15 cellular contexts compared by ENCODE assay signal in genomic region chr6:25249133-25249532, GRCh38. TPM values are rescaled to one million over a fixed set of nuclear protein-coding genes. Genes with fewer than 3 reads are reported as not detected.
DNase-seq lines count a peak whose midpoint lies in the region; ATAC-seq and TF ChIP-seq lines count a peak whose summit lies in the region.
"Had no signal": no experiment of that assay in that cellular context is flagged by ENCODE, and none has a peak within 500 bp of the region (broad histone marks: within the 10 kb centered on the region; RNA-seq: fewer than 3 reads in every experiment).

No MANE protein-coding gene starts in this region.

- H4K20me1 ChIP-seq in IMR-90 (ENCODE audit: insufficient read depth, low read length): no peaks in the 10 kb centered on the region
- H4K20me1 ChIP-seq: BLaER1 had no signal

- no peak overlapping the region for H2BK15ac ChIP-seq in IMR-90 (ENCODE audit: low read depth, low read length)

- no peak for TF ChIP-seq CTCF in IMR-90 (conservative IDR thresholded peaks at IDR 0.05; ENCODE audit: low read depth, low read length)
- TF ChIP-seq CTCF in chondrocyte (IDR thresholded peaks at IDR 0.05): no peak
- TF ChIP-seq CTCF in osteocyte (IDR thresholded peaks at IDR 0.05): no peak
- TF ChIP-seq CTCF in WTC11 (IDR thresholded peaks at IDR 0.05): no peak
- TF ChIP-seq CTCF in A673 (conservative IDR thresholded peaks at IDR 0.05; ENCODE audit: low read depth, low read length): no peak

- WGBS in IMR-90 (ENCODE audit: extremely low coverage in 2 of 2, insufficient read length in 1 of 2), 2 experiments: no CpG with 5 or more reads among the region's 1 CpG

- H3K27ac ChIP-seq in ACC112 (ENCODE audit: low read depth, low read length): peak overlapping the region; percentile 74; the same call in 1 of the 2 replicates
- H3K27ac ChIP-seq in IMR-90 (ENCODE audit: insufficient read depth, low read length): no peak overlapping the region
- H3K27ac ChIP-seq in A673 (ENCODE audit: low read depth, low read length, poor library complexity, severe bottlenecking): no peak overlapping the region
- H3K27ac ChIP-seq: A549, BLaER1 had no signal

- no peak overlapping the region for H2AFZ ChIP-seq in ACC112 (ENCODE audit: low read length, unreplicated experiment)
- no peak overlapping the region for H2AFZ ChIP-seq in IMR-90 (replicated peaks; ENCODE audit: low read length, poor library complexity)
- H2AFZ ChIP-seq: GM23338 had no signal

- H3K18ac ChIP-seq in IMR-90 (ENCODE audit: low read depth, low read length): no peak overlapping the region

- CTCF ChIA-PET in IMR-90 (lab: Yijun Ruan, JAX): interaction anchor here (1.3 to 1.4 kb wide), 2 partner anchors 14 to 26 kb away, joined by 3 to 4 read pairs; no protein-coding TSS in a partner anchor
- CTCF ChIA-PET in WTC11 (lab: Charles Lee): interaction anchor here (2.9 kb wide), 1 partner anchor 26 kb away, joined by 12 read pairs; no protein-coding TSS in a partner anchor
- CTCF ChIA-PET in A673 (lab: Charles Lee): no interaction called here

- no peak overlapping the region for H2BK20ac ChIP-seq in IMR-90 (ENCODE audit: low read depth, low read length)

- ATAC-seq in IMR-90 (ENCODE audit: low read depth): no peak
- no peak for ATAC-seq in WTC11
- ATAC-seq: A549, GM12878, GM23338 had no signal

- no peak overlapping the region for H2AK9ac ChIP-seq in IMR-90 (replicated peaks; ENCODE audit: low read depth, low read length, poor library complexity)

- no peak overlapping the region for H3K4me2 ChIP-seq in IMR-90 (ENCODE audit: low read depth, low read length)
- H3K4me2 ChIP-seq: A549, BLaER1, GM23338 had no signal

- in situ Hi-C loops in IMR-90 (cut with MboI; ENCODE audit: low sequenced_read_pairs): no loop called here

- H3K9me3 Mint-ChIP-seq in chondrocyte (ENCODE audit: low read depth): no peaks in the 10 kb centered on the region
- no peaks in the 10 kb centered on the region for H3K9me3 Mint-ChIP-seq in osteocyte (ENCODE audit: unreplicated experiment)
- H3K9me3 Mint-ChIP-seq in WTC11: no peaks in the 10 kb centered on the region
- H3K9me3 Mint-ChIP-seq: CD8-positive, alpha-beta memory T cell; GM23338 had no signal

- no peak for TF ChIP-seq POLR2A in IMR-90 (IDR thresholded peaks at IDR 0.05; ENCODE audit: low read depth, low read length)

- H3K4me3 ChIP-seq in ACC112 (ENCODE audit: low read depth, low read length) (no peak overlapping the region), IMR-90 (ENCODE audit: insufficient read depth, low read depth, low read length) (no peak overlapping the region), A673 (ENCODE audit: low read depth, low read length, poor library complexity, severe bottlenecking) (no peak overlapping the region)
- H3K4me3 ChIP-seq: A549, BLaER1, GM12878, GM23338 had no signal

- H3K27me3 Mint-ChIP-seq in chondrocyte (ENCODE audit: low read depth): no peaks in the 10 kb centered on the region
- H3K27me3 Mint-ChIP-seq in osteocyte (ENCODE audit: unreplicated experiment): no peaks in the 10 kb centered on the region
- H3K27me3 Mint-ChIP-seq in WTC11 (ENCODE audit: low read depth): no peaks in the 10 kb centered on the region

- no peaks in the 10 kb centered on the region for H3K9me1 ChIP-seq in IMR-90 (ENCODE audit: insufficient read depth, low read length)

- no peak overlapping the region for H4K5ac ChIP-seq in IMR-90 (ENCODE audit: low read depth, low read length)

- H3K9ac ChIP-seq in IMR-90 (ENCODE audit: low read depth, low read length): no peak overlapping the region
- H3K9ac ChIP-seq: BLaER1 had no signal

- H3K79me1 ChIP-seq in IMR-90 (ENCODE audit: low read depth in 1 of 2, low read length in 2 of 2): no peaks in the 10 kb centered on the region

- no peak overlapping the region for H4K91ac ChIP-seq in IMR-90 (ENCODE audit: insufficient read depth, low read depth, low read length)

- TF ChIP-seq RAD21 in IMR-90 (IDR thresholded peaks at IDR 0.05; ENCODE audit: low read length): no peak

- H3K4me1 ChIP-seq in ACC112 (ENCODE audit: control insufficient read depth, insufficient read depth, low read length, unreplicated experiment): peaks cover 26% of the 10 kb centered on the region
- H3K4me1 ChIP-seq in IMR-90 (ENCODE audit: control insufficient read depth, insufficient read depth, low read length): no peaks in the 10 kb centered on the region
- no peaks in the 10 kb centered on the region for H3K4me1 ChIP-seq in A673 (ENCODE audit: insufficient read depth, low read length, poor library complexity, severe bottlenecking)
- H3K4me1 ChIP-seq: A549, BLaER1, Caco-2 had no signal

- H3K4ac ChIP-seq in IMR-90 (ENCODE audit: low read depth, low read length): no peak overlapping the region

- H2BK120ac ChIP-seq in IMR-90 (ENCODE audit: low read depth, low read length): no peak overlapping the region

- H3K23ac ChIP-seq in IMR-90 (ENCODE audit: low read depth, low read length): no peak overlapping the region

- H3K27ac Mint-ChIP-seq in chondrocyte (ENCODE audit: unreplicated experiment) (peak overlapping the region; percentile 76), osteocyte (ENCODE audit: unreplicated experiment) (peak overlapping the region; percentile 58), WTC11 (no peak overlapping the region)
- H3K27ac Mint-ChIP-seq: CD8-positive, alpha-beta memory T cell; GM23338 had no signal

- no peak overlapping the region for H3K56ac ChIP-seq in IMR-90 (ENCODE audit: extremely low read depth, insufficient read depth, low read length)

- H3K4me3 Mint-ChIP-seq in chondrocyte (ENCODE audit: unreplicated experiment) (no peak overlapping the region), osteocyte (ENCODE audit: unreplicated experiment) (no peak overlapping the region), WTC11 (no peak overlapping the region)
- H3K4me3 Mint-ChIP-seq: CD8-positive, alpha-beta memory T cell; GM23338 had no signal

- POLR2A ChIA-PET in IMR-90 (lab: Charles Lee; ENCODE audit: unreplicated experiment) (no interaction called here), WTC11 (lab: Charles Lee) (no interaction called here), A673 (lab: Charles Lee; ENCODE audit: low non-redundant PET) (no interaction called here)

- H3K9me3 ChIP-seq in IMR-90 (ENCODE audit: control insufficient read depth, insufficient read depth, low read length) (no peaks in the 10 kb centered on the region), A673 (ENCODE audit: low read depth, low read length, poor library complexity, severe bottlenecking) (no peaks in the 10 kb centered on the region)
- H3K9me3 ChIP-seq: A549, BLaER1, Caco-2 had no signal

- H3K14ac ChIP-seq in IMR-90 (replicated peaks; ENCODE audit: low read depth, low read length): no peak overlapping the region

- no peak overlapping the region for H2AK5ac ChIP-seq in IMR-90 (ENCODE audit: low read depth, low read length)

- no peak overlapping the region for H2BK5ac ChIP-seq in IMR-90 (ENCODE audit: low read depth, low read length, poor library complexity, severe bottlenecking)

- intact Hi-C loops in IMR-90 (cut with micrococcal nuclease): no loop called here
- intact Hi-C loops in A673 (cut with micrococcal nuclease; ENCODE audit: unreplicated experiment): no loop called here

- H4K8ac ChIP-seq in IMR-90 (ENCODE audit: low read depth in 2 of 2, low read length in 2 of 2): no peak overlapping the region

- H3K27me3 ChIP-seq in ACC112 (ENCODE audit: insufficient read depth, low read length): no peaks in the 10 kb centered on the region
- no peaks in the 10 kb centered on the region; the same call in 1 of the 2 replicates for H3K27me3 ChIP-seq in IMR-90 (ENCODE audit: control insufficient read depth, insufficient read depth, low read length)
- no peaks in the 10 kb centered on the region for H3K27me3 ChIP-seq in A673 (replicated peaks; ENCODE audit: insufficient read depth, low read depth, low read length, poor library complexity)
- H3K27me3 ChIP-seq: BLaER1 had no signal

- no TSS peak for BruUV-seq in IMR-90 (replicated peaks; lab: Mats Ljungman, UMichigan)
- BruUV-seq in A673 (replicated peaks; lab: Mats Ljungman, UMichigan): no TSS peak

- H3K36me3 Mint-ChIP-seq in chondrocyte (ENCODE audit: low read depth) (no peaks in the 10 kb centered on the region), osteocyte (ENCODE audit: unreplicated experiment) (no peaks in the 10 kb centered on the region), WTC11 (no peaks in the 10 kb centered on the region)
- H3K36me3 Mint-ChIP-seq: CD8-positive, alpha-beta memory T cell had no signal

- H3K4me1 Mint-ChIP-seq in chondrocyte (ENCODE audit: low read depth) (peaks cover 36% of the 10 kb centered on the region), osteocyte (ENCODE audit: unreplicated experiment) (peaks cover 23% of the 10 kb centered on the region), WTC11 (peaks cover 12% of the 10 kb centered on the region)
- H3K4me1 Mint-ChIP-seq: CD8-positive, alpha-beta memory T cell had no signal

- dilution Hi-C loops in IMR-90 (cut with HindIII; ENCODE audit: low sequenced_read_pairs, unreplicated experiment): no loop called here

- DNase-seq in IMR-90 (no peak), chondrocyte (ENCODE audit: low spot score) (no peak), osteocyte (ENCODE audit: extremely low spot score, unreplicated experiment) (no peak), WTC11 (ENCODE audit: low spot score) (no peak), A673 (ENCODE audit: low spot score) (no peak)
- DNase-seq in stimulated activated CD8-positive, alpha-beta memory T cell treated with anti-CD3 and anti-CD28 coated beads, Interleukin-4, amount 100 ng/mL, for 48 hours: no peak
- DNase-seq: AML-193; Caco-2; CD8-positive, alpha-beta memory T cell; H7 had no signal

- H3K36me3 ChIP-seq in ACC112 (ENCODE audit: insufficient read depth, low read length) (no peaks in the 10 kb centered on the region), IMR-90 (ENCODE audit: control insufficient read depth, insufficient read depth, low read length) (no peaks in the 10 kb centered on the region), A673 (ENCODE audit: insufficient read depth, low read length, poor library complexity, severe bottlenecking) (no peaks in the 10 kb centered on the region)
- H3K36me3 ChIP-seq: BLaER1 had no signal

- H3K79me2 ChIP-seq in ACC112 (ENCODE audit: control insufficient read depth, insufficient read depth, low read length, unreplicated experiment): no peaks in the 10 kb centered on the region

TF ChIP-seq in IMR-90, 13 proteins besides CTCF, POLR2A, EP300 and RAD21 (continues in another document):
- TF ChIP-seq CEBPB (IDR thresholded peaks at IDR 0.05; ENCODE audit: low read depth, low read length): peak; percentile 48

TF ChIP-seq in WTC11, 78 proteins besides CTCF, POLR2A, EP300 and RAD21 (continues in another document):
- no peak for TF ChIP-seq GABPB1 (CRISPR knock-in tag; IDR thresholded peaks at IDR 0.05)

RNA-seq across cellular contexts. Expression of gene CARMIL1, which starts 30.0 kb away (rescaled TPM):
- total RNA-seq in IMR-90 (2012; rRNA removed) (2.9 and 3.3 TPM in 2 replicates), chondrocyte (14.5 to 18.8 TPM (median 16.4 TPM) in 3 replicates), osteocyte (14.9 and 16.0 TPM in 2 replicates), WTC11 (2021) (35.1 to 37.6 TPM (median 36.2 TPM) in 3 replicates), A673 (2021) (7.2 and 7.9 TPM in 2 replicates)
- 0.90 and 1.3 TPM in 2 replicates for polyA plus RNA-seq in IMR-90 (2012; rRNA removed)
- polyA plus RNA-seq in IMR-90 (2012; cell fraction: cytosol; rRNA removed): 0.29 and 0.35 TPM in 2 replicates
- 0.13 and 0.99 TPM in 2 replicates for polyA plus RNA-seq in IMR-90 (2012; cell fraction: nucleus; rRNA removed; ENCODE audit: low replicate concordance)
- polyA plus RNA-seq: CD8-positive, alpha-beta memory T cell had no signal
